ENCODE assay signal across 15 cellular contexts in the genomic region with DNA sequence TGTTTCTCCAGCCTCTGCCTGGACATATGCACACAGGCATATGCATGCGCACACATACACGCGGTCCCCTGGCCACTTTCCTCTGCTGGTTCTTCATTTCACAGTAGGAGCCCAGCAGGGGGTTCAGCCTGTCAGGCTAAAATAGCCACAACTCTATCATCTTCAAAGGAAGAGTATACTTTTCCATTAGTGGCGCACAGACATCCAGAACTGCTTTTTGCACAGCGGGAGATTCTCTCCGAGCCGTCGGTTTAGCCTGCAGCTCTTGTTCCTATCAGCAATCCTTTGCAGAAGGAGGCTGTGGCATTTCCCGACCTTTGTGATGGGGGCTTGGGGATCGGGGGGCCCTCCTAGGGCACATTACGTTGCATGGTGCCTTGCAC. TPM values are rescaled to one million over a fixed set of nuclear protein-coding genes. Genes with fewer than 3 reads are reported as not detected.
DNase-seq lines count a peak whose midpoint lies in the region; ATAC-seq and TF ChIP-seq lines count a peak whose summit lies in the region.
"Had no signal": no experiment of that assay in that cellular context is flagged by ENCODE, and none has a peak within 500 bp of the region (broad histone marks: within the 10 kb centered on the region; RNA-seq: fewer than 3 reads in every experiment).

No MANE protein-coding gene starts in this region.

- H4K8ac ChIP-seq in mesenchymal stem cell (ENCODE audit: low read length) = no peak overlapping the region

- H3K36me3 Mint-ChIP-seq in glutamatergic neuron (ENCODE audit: unreplicated experiment) = no peaks in the 10 kb centered on the region
- H3K36me3 Mint-ChIP-seq: CD4-positive, CD25-positive, alpha-beta regulatory T cell; IgD-negative memory B cell had no signal

- intact Hi-C loops in Right ventricle myocardium inferior (cut with DNase I) = no loop called here
- intact Hi-C loops in left ventricle myocardium superior (cut with micrococcal nuclease) = no loop called here
- intact Hi-C loops in spleen (cut with DNase I; ENCODE audit: low total_unique reads) = no loop called here
- intact Hi-C loops in psoas muscle (cut with DNase I) = no loop called here

- no peak overlapping the region for H3K18ac ChIP-seq in mesenchymal stem cell (ENCODE audit: low read depth in 1 of 2, low read length in 2 of 2)

- no peaks in the 10 kb centered on the region for H3K4me1 ChIP-seq in spleen
- H3K4me1 ChIP-seq in psoas muscle = no peaks in the 10 kb centered on the region
- H3K4me1 ChIP-seq in mesenchymal stem cell (ENCODE audit: control insufficient read depth, insufficient read depth, low read depth, low read length) = peaks cover 4% of the 10 kb centered on the region

- TF ChIP-seq POLR2A in spleen (IDR thresholded peaks at IDR 0.05) = no peak

- H2BK120ac ChIP-seq in mesenchymal stem cell (ENCODE audit: low read depth, low read length) = no peak overlapping the region

- H3K27me3 ChIP-seq in spleen (replicated peaks in 1 of 7) (peaks cover 0 to 47% (median 8%) of the 10 kb centered on the region in 7 donors), psoas muscle (ENCODE audit: insufficient read depth in 3 of 3, low read length in 2 of 3) (peaks cover 0 to 42% (median 2%) of the 10 kb centered on the region in 3 donors), mesenchymal stem cell (ENCODE audit: control insufficient read depth in 1 of 2, insufficient read depth in 1 of 2, low read length in 2 of 2) (peaks cover 34 to 38% of the 10 kb centered on the region in 2 experiments)
- H3K27me3 ChIP-seq: BLaER1 treated with 17β-estradiol and CSF1 and Interleukin-3, amounts not matched to agents 10 nM and 100 nM had no signal

- no peak overlapping the region for H3K27ac ChIP-seq in spleen
- H3K27ac ChIP-seq in psoas muscle = no peak overlapping the region
- H3K27ac ChIP-seq in mesenchymal stem cell (ENCODE audit: low read length, poor library complexity, severe bottlenecking) = no peak overlapping the region
- H3K27ac ChIP-seq: BLaER1 treated with 17β-estradiol and CSF1 and Interleukin-3, amounts not matched to agents 10 nM and 100 nM had no signal

- no peak overlapping the region for H2AK5ac ChIP-seq in mesenchymal stem cell (ENCODE audit: low read length, severe bottlenecking)

- H3K27ac Mint-ChIP-seq in glutamatergic neuron (ENCODE audit: unreplicated experiment) = peak overlapping the region; percentile 23
- H3K27ac Mint-ChIP-seq: CD4-positive, CD25-positive, alpha-beta regulatory T cell; GM23338; H9; IgD-negative memory B cell had no signal

- H3K79me1 ChIP-seq in mesenchymal stem cell (replicated peaks; ENCODE audit: low read length, poor library complexity, severe bottlenecking) = no peaks in the 10 kb centered on the region

- peaks cover 18% of the 10 kb centered on the region for H3K4me1 Mint-ChIP-seq in glutamatergic neuron (ENCODE audit: low read depth, unreplicated experiment)
- H3K4me1 Mint-ChIP-seq: CD4-positive, CD25-positive, alpha-beta regulatory T cell; IgD-negative memory B cell had no signal

- H3K4me3 ChIP-seq in spleen = no peak overlapping the region
- H3K4me3 ChIP-seq in psoas muscle = no peak overlapping the region
- H3K4me3 ChIP-seq in mesenchymal stem cell (ENCODE audit: insufficient read depth in 1 of 2, low read depth in 1 of 2, low read length in 2 of 2) = no peak overlapping the region
- H3K4me3 ChIP-seq: BLaER1 treated with 17β-estradiol and CSF1 and Interleukin-3, amounts not matched to agents 10 nM and 100 nM; GM23338 had no signal

- ATAC-seq in Right ventricle myocardium inferior = no peak
- no peak for ATAC-seq in left ventricle myocardium superior
- ATAC-seq in GM21390 (IDR thresholded peaks at IDR 0.05; ENCODE audit: unreplicated experiment) = no peak
- no peak for ATAC-seq in psoas muscle
- ATAC-seq: GM23338 had no signal

- H2BK12ac ChIP-seq in mesenchymal stem cell (ENCODE audit: low read length in 2 of 2) = no peak overlapping the region

- no peak overlapping the region for H2BK15ac ChIP-seq in mesenchymal stem cell (ENCODE audit: low read depth, poor library complexity, severe bottlenecking)

- 64 to 75% (median 68%) methylated on average over 10 to 11 of the region's 11 CpGs for WGBS in spleen, 5 donors
- 36 to 56% (median 43%) methylated on average over 11 of the region's 11 CpGs for WGBS in psoas muscle, 3 donors
- 69% methylated on average over 11 of the region's 11 CpGs for WGBS in mesenchymal stem cell

- no peak overlapping the region for H3K9ac ChIP-seq in mesenchymal stem cell (ENCODE audit: low read length)
- H3K9ac ChIP-seq: BLaER1 treated with 17β-estradiol and CSF1 and Interleukin-3, amounts not matched to agents 10 nM and 100 nM had no signal

- TF ChIP-seq CTCF in glutamatergic neuron (IDR thresholded peaks at IDR 0.05; ENCODE audit: partially characterized antibody, unreplicated experiment) (no peak), spleen (IDR thresholded peaks at IDR 0.05 in 8 of 11, conservative IDR thresholded peaks at IDR 0.05 in 3 of 11) (no peak), psoas muscle (IDR thresholded peaks at IDR 0.05) (no peak)

- no peak overlapping the region for H2AFZ ChIP-seq in mesenchymal stem cell (ENCODE audit: low read depth, low read length)
- H2AFZ ChIP-seq: GM23338 had no signal

- H3K14ac ChIP-seq in mesenchymal stem cell (ENCODE audit: low read length in 2 of 2) = no peak overlapping the region

- H3K27me3 Mint-ChIP-seq in glutamatergic neuron (ENCODE audit: unreplicated experiment) = peaks cover 7% of the 10 kb centered on the region

- H3K23ac ChIP-seq in mesenchymal stem cell (ENCODE audit: low read length in 2 of 2) = no peak overlapping the region

- no peak overlapping the region for H4K91ac ChIP-seq in mesenchymal stem cell (ENCODE audit: low read length)

- H3K4me2 ChIP-seq in mesenchymal stem cell (ENCODE audit: low read length, poor library complexity, severe bottlenecking) = no peak overlapping the region
- H3K4me2 ChIP-seq: BLaER1 treated with 17β-estradiol and CSF1 and Interleukin-3, amounts not matched to agents 10 nM and 100 nM; GM23338 had no signal

- H3K9me3 ChIP-seq in spleen (no peaks in the 10 kb centered on the region), psoas muscle (no peaks in the 10 kb centered on the region), mesenchymal stem cell (ENCODE audit: control insufficient read depth, low read length) (no peaks in the 10 kb centered on the region)
- H3K9me3 ChIP-seq: BLaER1 treated with 17β-estradiol and CSF1 and Interleukin-3, amounts not matched to agents 10 nM and 100 nM had no signal

- peaks cover 8% of the 10 kb centered on the region for H3K9me3 Mint-ChIP-seq in glutamatergic neuron (ENCODE audit: unreplicated experiment)
- H3K9me3 Mint-ChIP-seq: GM23338, H9 had no signal

- no peak overlapping the region for H2BK5ac ChIP-seq in mesenchymal stem cell (ENCODE audit: low read depth, low read length, poor library complexity, severe bottlenecking)

- no peak overlapping the region for H3K4me3 Mint-ChIP-seq in glutamatergic neuron (ENCODE audit: unreplicated experiment)
- H3K4me3 Mint-ChIP-seq: CD4-positive, CD25-positive, alpha-beta regulatory T cell; GM23338; H9; IgD-negative memory B cell had no signal

- DNase-seq in Right ventricle myocardium inferior (ENCODE audit: missing footprints) = peak; percentile 11
- DNase-seq in left ventricle myocardium superior = no peak
- peak; percentile 77 for DNase-seq in NCI-H2227 treated with DMSO at 0.1 percent for 48 hours (lab: John Stamatoyannopoulos, UW)
- DNase-seq in glutamatergic neuron = no peak
- peak; percentile 16 for DNase-seq in spleen
- DNase-seq in psoas muscle = no peak
- DNase-seq in mesenchymal stem cell = no peak
- DNase-seq: ACHN; CD4-positive, CD25-positive, alpha-beta regulatory T cell; DMS53; H9 had no signal

- H3K36me3 ChIP-seq in spleen (no peaks in the 10 kb centered on the region), psoas muscle (ENCODE audit: insufficient read depth in 1 of 2, low read depth in 1 of 2) (no peaks in the 10 kb centered on the region), mesenchymal stem cell (ENCODE audit: control insufficient read depth in 1 of 2, insufficient read depth in 2 of 2, low read depth in 1 of 2, low read length in 2 of 2) (no peaks in the 10 kb centered on the region)
- H3K36me3 ChIP-seq: BLaER1 treated with 17β-estradiol and CSF1 and Interleukin-3, amounts not matched to agents 10 nM and 100 nM had no signal

- H3K4ac ChIP-seq in mesenchymal stem cell (ENCODE audit: low read depth in 1 of 2, low read length in 2 of 2) = no peak overlapping the region

RNA-seq across cellular contexts. Expression of a gene that starts 22.0 kb away (rescaled TPM):
- total RNA-seq in Right ventricle myocardium inferior = not detected
- not detected for total RNA-seq in left ventricle myocardium superior
- total RNA-seq in glutamatergic neuron (ENCODE audit: unreplicated experiment) = not detected
- not detected for total RNA-seq in spleen
- polyA plus RNA-seq in spleen = not detected
- total RNA-seq in psoas muscle = not detected
- polyA plus RNA-seq in psoas muscle = under 1 TPM in 1 of 3 donors, not detected in 2; 0.01 TPM
- polyA plus RNA-seq in mesenchymal stem cell (2013, experiment 1 of 2) = not detected
- polyA plus RNA-seq in mesenchymal stem cell (2013, experiment 2 of 2) = not detected
- total RNA-seq: CD4-positive, CD25-positive, alpha-beta regulatory T cell had no signal
- polyA plus RNA-seq: CD4-positive, CD25-positive, alpha-beta regulatory T cell; IgD-negative memory B cell had no signal

Comparison
In these comparisons a context has a peak if more than half of its experiments do, and no peak if none do; other contexts are left out.
1. DNase-seq: peak in Right ventricle myocardium inferior (single experiment), NCI-H2227 treated with DMSO at 0.1 percent for 48 hours (single experiment) and spleen (single experiment); none in left ventricle myocardium superior (single experiment), glutamatergic neuron (single experiment), psoas muscle (0 of 2) and mesenchymal stem cell (single experiment).